17 cellular contexts compared by ENCODE assay signal in genomic region chr9:1462626-1463308, GRCh38.
"Had no signal": no experiment of that assay in that cellular context is flagged by ENCODE, and none has a peak within 500 bp of the region (broad histone marks: within the 10 kb centered on the region; RNA-seq: fewer than 3 reads in every experiment).

No MANE protein-coding gene starts in this region.

- H3K27ac ChIP-seq: left lung, thyroid gland had no signal

- ATAC-seq: activated CD8-positive, alpha-beta T cell treated with anti-CD3 and anti-CD28 coated beads for 36 hours; left lung had no signal

- H3K4me1 ChIP-seq: thyroid gland had no signal

- H3K27me3 ChIP-seq: left lung, thyroid gland had no signal

- H3K36me3 ChIP-seq: left lung, thyroid gland had no signal

- H3K9me3 ChIP-seq: left lung, thyroid gland had no signal

- H3K4me3 ChIP-seq: left lung, thyroid gland had no signal

- DNase-seq: activated CD4-positive, alpha-beta T cell treated with anti-CD3 and anti-CD28 coated beads, Interleukin-2, amount 10 ng/mL, durations not matched to agents 24 days and 14 days; activated CD4-positive, CD25-positive, alpha-beta regulatory T cell; activated CD8-positive, alpha-beta T cell treated with anti-CD3 and anti-CD28 coated beads for 36 hours; activated naive CD4-positive, alpha-beta T cell treated with anti-CD3 and anti-CD28 coated beads for 36 hours; activated T-cell treated with anti-CD3 and anti-CD28 coated beads, Interleukin-2, amount 50 U/mL, for 24 hours; central memory CD4-positive, alpha-beta T cell; endodermal cell; hypothalamus; islet precursor cell; left lung; occipital lobe; posterior cingulate gyrus; retina; stimulated activated CD8-positive, alpha-beta memory T cell treated with anti-CD3 and anti-CD28 coated beads, Interleukin-4, amount 100 ng/mL, for 48 hours; stimulated activated naive CD4-positive, alpha-beta T cell; T1000; thyroid gland had no signal
